Comparison of ENCODE assay signal across 8 cellular contexts in genomic region chr5:119071573-119071874, GRCh38. TPM values are rescaled to one million over a fixed set of nuclear protein-coding genes. Genes with fewer than 3 reads are reported as not detected.
DNase-seq lines count a peak whose midpoint lies in the region; TF ChIP-seq lines count a peak whose summit lies in the region.

No MANE protein-coding gene starts in this region.

- no peaks in the 10 kb centered on the region for H3K9me3 Mint-ChIP-seq in progenitor cell of endocrine pancreas (ENCODE audit: low read depth)

- no peaks in the 10 kb centered on the region for H3K4me1 ChIP-seq in SJCRH30

- peak overlapping the region; percentile 72 for H3K27ac ChIP-seq in SJCRH30

- POLR2A ChIA-PET in HEK293T (lab: Yijun Ruan, JAX), result interaction anchor here (1.0 to 2.3 kb wide), 8 partner anchors 8 to 382 kb away, joined by 3 to 15 read pairs (median 5); partner anchors contain the start of genes DTWD2 and HSD17B4

- no peaks in the 10 kb centered on the region for H3K27me3 Mint-ChIP-seq in progenitor cell of endocrine pancreas

- H3K27ac Mint-ChIP-seq in progenitor cell of endocrine pancreas, result peak overlapping the region; percentile 99

- H3K27me3 ChIP-seq in SJCRH30, result no peaks in the 10 kb centered on the region

- peaks cover 4% of the 10 kb centered on the region for H3K36me3 Mint-ChIP-seq in progenitor cell of endocrine pancreas (ENCODE audit: insufficient read depth)

- no peaks in the 10 kb centered on the region for H3K9me3 ChIP-seq in SJCRH30 (replicated peaks)

- peaks cover 25% of the 10 kb centered on the region for H3K4me1 Mint-ChIP-seq in progenitor cell of endocrine pancreas (ENCODE audit: low read depth)

- DNase-seq in GM12864 (ENCODE audit: low read depth) (no peak), HEK293T (ENCODE audit: extremely low spot score) (no peak), SJCRH30 (no peak), foreskin fibroblast (no peak), progenitor cell of endocrine pancreas (ENCODE audit: low spot score, unreplicated experiment) (no peak), occipital lobe (lab: John Stamatoyannopoulos, UW) (no peak), cerebellar nuclear complex (lab: John Stamatoyannopoulos, UW) (no peak), LoVo (ENCODE audit: low spot score) (no peak)

- H3K36me3 ChIP-seq in SJCRH30, result no peaks in the 10 kb centered on the region

- TF ChIP-seq CTCF in GM12864 (IDR thresholded peaks at IDR 0.05; ENCODE audit: low read depth, low read length, missing control alignments), result no peak
- TF ChIP-seq CTCF in foreskin fibroblast (IDR thresholded peaks at IDR 0.05; ENCODE audit: low read depth, low read length), result no peak
- no peak for TF ChIP-seq CTCF in progenitor cell of endocrine pancreas (IDR thresholded peaks at IDR 0.05; ENCODE audit: unreplicated experiment)

- H3K4me3 Mint-ChIP-seq in progenitor cell of endocrine pancreas (ENCODE audit: low read depth), result peak overlapping the region; percentile 85

- CTCF ChIA-PET in HEK293T (lab: Yijun Ruan, JAX), result interaction anchor here (0.6 kb wide), 1 partner anchor 244 kb away, joined by 5 read pairs; no protein-coding TSS in a partner anchor

- H3K4me3 ChIP-seq in GM12864 (ENCODE audit: low read depth, low read length), result peak overlapping the region; percentile 92
- H3K4me3 ChIP-seq in SJCRH30, result peak overlapping the region; percentile 93
- H3K4me3 ChIP-seq in foreskin fibroblast (ENCODE audit: low read depth in 1 of 2, low read length in 2 of 2), result peak overlapping the region; percentile 68 to 96

TF ChIP-seq in HEK293T, 16 proteins besides CTCF, POLR2A, EP300 and RAD21:
- TF ChIP-seq L3MBTL2 (conservative IDR thresholded peaks at IDR 0.05), result peak; percentile 29; the same call in 1 of the 2 replicates
- TF ChIP-seq ARNT (IDR thresholded peaks at IDR 0.05), result no peak

RNA-seq across cellular contexts. Expression of gene DMXL1, which starts 0.6 kb away (rescaled TPM):
- total RNA-seq in SJCRH30 (2014; rRNA removed; shearing (Covaris generic)), result 25.1 and 25.2 TPM in 2 replicates
- total RNA-seq in progenitor cell of endocrine pancreas (47.0 and 48.3 TPM in 2 replicates), occipital lobe (120 TPM)
